Comparison of ENCODE assay signal across 16 cellular contexts in genomic region chr20:60345106-60345505, GRCh38.
DNase-seq lines count a peak whose midpoint lies in the region; ATAC-seq and TF ChIP-seq lines count a peak whose summit lies in the region.
"Had no signal": no experiment of that assay in that cellular context is flagged by ENCODE, and none has a peak within 500 bp of the region (broad histone marks: within the 10 kb centered on the region; RNA-seq: fewer than 3 reads in every experiment).

No MANE protein-coding gene starts in this region.

- no peaks in the 10 kb centered on the region for H3K9me3 ChIP-seq in H9 (ENCODE audit: control insufficient read depth, low read depth, low read length)
- no peaks in the 10 kb centered on the region for H3K9me3 ChIP-seq in endodermal cell (ENCODE audit: control insufficient read depth, low read length)

- H3K9me3 Mint-ChIP-seq in H9 (peaks cover 6 to 22% of the 10 kb centered on the region in 2 experiments; a peak in 4 of 5 replicates), endodermal cell (peaks cover 2% of the 10 kb centered on the region), progenitor cell of endocrine pancreas (ENCODE audit: low read depth) (no peaks in the 10 kb centered on the region)

- H3K9ac ChIP-seq in H9 (ENCODE audit: extremely low read depth, insufficient read length, low read length) (no peak overlapping the region), endodermal cell (ENCODE audit: extremely low read depth, low read length, poor library complexity, severe bottlenecking) (no peak overlapping the region)

- no peak overlapping the region for H2BK15ac ChIP-seq in H9 (ENCODE audit: low read depth, low read length)

- peak; percentile 42; the same call in 2 of the 3 replicates for TF ChIP-seq CTCF in H9 (conservative IDR thresholded peaks at IDR 0.05)
- peak; percentile 45 for TF ChIP-seq CTCF in endodermal cell (conservative IDR thresholded peaks at IDR 0.05)
- peak; percentile 7 for TF ChIP-seq CTCF in progenitor cell of endocrine pancreas (IDR thresholded peaks at IDR 0.05; ENCODE audit: unreplicated experiment)

- no peak overlapping the region for H3K4me2 ChIP-seq in H9 (ENCODE audit: insufficient read depth, insufficient read length, low read length)

- no peak overlapping the region for H2BK120ac ChIP-seq in H9 (ENCODE audit: low read depth, low read length, poor library complexity, severe bottlenecking)

- H4K20me1 ChIP-seq in H9 (ENCODE audit: control insufficient read depth, insufficient read depth, insufficient read length): no peaks in the 10 kb centered on the region

- no peak overlapping the region for H2BK12ac ChIP-seq in H9 (ENCODE audit: insufficient read length, low read depth, low read length)

- H2AFZ ChIP-seq in H9 (ENCODE audit: low read length): no peak overlapping the region

- H3K36me3 Mint-ChIP-seq in H9 (ENCODE audit: insufficient read depth in 1 of 3, low read depth in 3 of 3) (peaks cover 0 to 2% (median 0%) of the 10 kb centered on the region in 3 experiments; a peak in 1 of 7 replicates), endodermal cell (ENCODE audit: low read depth) (no peaks in the 10 kb centered on the region), progenitor cell of endocrine pancreas (ENCODE audit: insufficient read depth) (no peaks in the 10 kb centered on the region)
- H3K36me3 Mint-ChIP-seq: CD4-positive, CD25-positive, alpha-beta regulatory T cell had no signal

- H3K27ac Mint-ChIP-seq in H9 (no peak overlapping the region; a peak in 1 of 7 replicates), endodermal cell (no peak overlapping the region), progenitor cell of endocrine pancreas (no peak overlapping the region)

- no peak overlapping the region for H3K23ac ChIP-seq in H9 (ENCODE audit: insufficient read length, low read depth, low read length)

- no CpG with 5 or more reads among the region's 5 CpGs for WGBS in H9 (ENCODE audit: extremely low coverage, insufficient read length, low lambda C conversion rate)
- WGBS in endodermal cell (ENCODE audit: insufficient coverage in 1 of 2, insufficient read length in 1 of 2), 2 experiments: 79 to 90% methylated on average over 2 to 5 of the region's 5 CpGs

- H2BK20ac ChIP-seq in H9 (ENCODE audit: low read depth, low read length, poor library complexity, severe bottlenecking): no peak overlapping the region

- H2AK5ac ChIP-seq in H9 (ENCODE audit: insufficient read length, low read length): no peak overlapping the region

- H4K91ac ChIP-seq in H9 (ENCODE audit: insufficient read length, low read depth, low read length): no peak overlapping the region

- H3K18ac ChIP-seq in H9 (ENCODE audit: insufficient read length, low read depth, low read length): no peak overlapping the region

- H2BK5ac ChIP-seq in H9 (ENCODE audit: insufficient read length, low read length): no peak overlapping the region

- no peaks in the 10 kb centered on the region for H3K4me1 Mint-ChIP-seq in H9
- no peaks in the 10 kb centered on the region for H3K4me1 Mint-ChIP-seq in endodermal cell
- H3K4me1 Mint-ChIP-seq in progenitor cell of endocrine pancreas (ENCODE audit: low read depth): no peaks in the 10 kb centered on the region
- H3K4me1 Mint-ChIP-seq: CD4-positive, CD25-positive, alpha-beta regulatory T cell had no signal

- H3K36me3 ChIP-seq in endodermal cell (ENCODE audit: control insufficient read depth, insufficient read depth, low read length): no peaks in the 10 kb centered on the region

- H3K23me2 ChIP-seq in H9 (ENCODE audit: insufficient read length, low read depth, low read length, poor library complexity, severe bottlenecking): no peaks in the 10 kb centered on the region

- no peaks in the 10 kb centered on the region for H3K4me1 ChIP-seq in H9 (ENCODE audit: insufficient read depth, low read length)
- no peaks in the 10 kb centered on the region for H3K4me1 ChIP-seq in endodermal cell (ENCODE audit: control insufficient read depth, insufficient read depth, low read length)

- no peak overlapping the region for H3K4ac ChIP-seq in H9 (ENCODE audit: low read depth, low read length)

- H3K4me3 ChIP-seq in endodermal cell (ENCODE audit: low read length): no peak overlapping the region

- ATAC-seq in HG02610 (IDR thresholded peaks at IDR 0.05; ENCODE audit: unreplicated experiment) (no peak), GM19035 (IDR thresholded peaks at IDR 0.05; ENCODE audit: unreplicated experiment) (no peak), HG02840 (IDR thresholded peaks at IDR 0.05; ENCODE audit: low FRiP score, unreplicated experiment) (no peak)
- ATAC-seq: HCT116 had no signal

- no peaks in the 10 kb centered on the region for H3K79me1 ChIP-seq in H9 (ENCODE audit: insufficient read depth, low read depth, low read length, poor library complexity, severe bottlenecking)

- H3K79me2 ChIP-seq in H9 (ENCODE audit: insufficient read depth, low read length): no peaks in the 10 kb centered on the region

- no peak overlapping the region for H3K56ac ChIP-seq in H9 (ENCODE audit: insufficient read length, low read depth, low read length)

- H4K8ac ChIP-seq in H9 (replicated peaks; ENCODE audit: insufficient read length, low read depth, low read length): no peak overlapping the region

- H3K27ac ChIP-seq in H9 (ENCODE audit: insufficient read length, low read depth, low read length) (no peak overlapping the region), endodermal cell (ENCODE audit: low read depth, low read length) (no peak overlapping the region)
- H3K27ac ChIP-seq: 22Rv1 had no signal

- H3K14ac ChIP-seq in H9 (ENCODE audit: insufficient read depth, low read length): no peak overlapping the region

- H3K27me3 Mint-ChIP-seq in H9 (ENCODE audit: low read depth) (peaks cover 17% of the 10 kb centered on the region), endodermal cell (ENCODE audit: insufficient read depth) (peaks cover 3% of the 10 kb centered on the region), progenitor cell of endocrine pancreas (peaks cover 20% of the 10 kb centered on the region)
- H3K27me3 Mint-ChIP-seq: CD4-positive, CD25-positive, alpha-beta regulatory T cell had no signal

- no peak overlapping the region for H3T11ph ChIP-seq in H9 (ENCODE audit: low read length)

- no peak overlapping the region for H3K4me3 Mint-ChIP-seq in H9
- H3K4me3 Mint-ChIP-seq in endodermal cell: no peak overlapping the region
- H3K4me3 Mint-ChIP-seq in progenitor cell of endocrine pancreas (ENCODE audit: low read depth): no peak overlapping the region
- H3K4me3 Mint-ChIP-seq: CD4-positive, CD25-positive, alpha-beta regulatory T cell had no signal

- H4K5ac ChIP-seq in H9 (ENCODE audit: insufficient read length, low read depth, low read length): no peak overlapping the region

- DNase-seq in DMS 273 (lab: John Stamatoyannopoulos, UW; ENCODE audit: unreplicated experiment) (peak; percentile 39), DMS 273 treated with DMSO at 0.1 percent for 48 hours (lab: John Stamatoyannopoulos, UW) (no peak), H9 (peak; percentile 32), endodermal cell (peak; percentile 61), progenitor cell of endocrine pancreas (ENCODE audit: low spot score, unreplicated experiment) (no peak)
- DNase-seq: CD4-positive, CD25-positive, alpha-beta regulatory T cell; DMS79; EL; GDM1; IMR-90; KBM-7 had no signal

- H3K27me3 ChIP-seq in H9 (ENCODE audit: insufficient read depth, low read length): no peaks in the 10 kb centered on the region
- H3K27me3 ChIP-seq in endodermal cell (ENCODE audit: control insufficient read depth, insufficient read depth, low read length, poor library complexity, severe bottlenecking): no peaks in the 10 kb centered on the region

Comparison
In these comparisons a context has a peak if more than half of its experiments do, and no peak if none do; other contexts are left out.
1. DNase-seq: peak in DMS 273 (single experiment), H9 (single experiment) and endodermal cell (single experiment); none in DMS 273 treated with DMSO at 0.1 percent for 48 hours (single experiment) and progenitor cell of endocrine pancreas (single experiment).
2. Peak in every context shown above with its lines, with median percentiles within 50 percentile points of each other: CTCF ChIP-seq.